In the genomic region with DNA sequence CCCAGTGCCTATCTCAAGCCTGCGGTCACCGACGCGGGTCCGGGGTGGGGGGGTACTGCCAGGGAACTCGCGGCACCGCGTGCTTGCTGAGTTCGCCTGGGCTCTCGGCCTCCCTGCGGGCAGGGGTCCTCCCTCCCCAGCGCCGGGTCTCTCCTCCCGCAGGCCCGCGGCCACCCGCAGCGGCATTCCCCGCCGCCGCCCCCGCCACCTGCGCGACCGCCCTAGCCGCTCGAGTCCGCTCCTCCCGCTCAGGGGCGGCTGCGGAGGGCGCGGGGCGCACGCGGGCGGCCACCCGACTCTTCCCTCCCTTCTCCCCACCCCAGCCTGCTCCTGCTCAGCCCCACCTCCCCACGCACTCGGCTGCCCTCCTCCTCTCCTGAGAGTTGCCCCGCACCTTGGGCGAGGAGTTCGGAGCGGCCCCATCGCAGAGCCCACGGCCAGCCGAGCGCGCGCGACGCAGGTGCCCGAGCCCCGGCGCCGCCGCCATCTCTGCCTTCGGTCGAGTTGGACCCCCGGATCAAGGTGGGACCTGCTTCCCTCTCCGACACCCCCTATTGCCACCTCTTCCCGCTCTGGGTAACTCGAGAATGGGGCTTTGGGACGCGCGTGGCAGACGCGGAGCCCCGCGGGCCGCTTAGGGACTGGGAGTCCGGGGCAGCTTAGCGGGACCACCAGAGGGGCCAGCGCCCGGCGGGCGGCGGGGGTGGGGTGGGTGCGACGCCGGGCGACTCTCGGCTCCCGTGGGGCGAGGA, we compare ENCODE assay signal across 8 cellular contexts.
DNase-seq lines count a peak whose midpoint lies in the region; TF ChIP-seq lines count a peak whose summit lies in the region.

No MANE protein-coding gene starts in this region.

- DNase-seq in AG04450 (ENCODE audit: low read depth, low spot score): no peak
- DNase-seq in HuH-7.5 (ENCODE audit: low spot score): peak; percentile 29
- DNase-seq in fibroblast of mammary gland (ENCODE audit: low read depth): no peak
- no peak for DNase-seq in HPDE6-E6E7 (ENCODE audit: extremely low spot score)
- DNase-seq in NCI-H2107 treated with DMSO at 0.1 percent for 48 hours (lab: John Stamatoyannopoulos, UW; ENCODE audit: unreplicated experiment): no peak
- no peak for DNase-seq in stimulated activated CD4-positive, alpha-beta T cell treated with anti-CD3 and anti-CD28 coated beads, Interleukin-4, amount 100 ng/mL, for 1 hour
- no peak for DNase-seq in NCI-H526 treated with DMSO at 0.1 percent for 48 hours (lab: John Stamatoyannopoulos, UW)

- CTCF ChIA-PET in AG04450 (lab: Charles Lee): interaction anchor here (0.7 kb wide), 1 partner anchor 11 kb away, joined by 3 read pairs; no protein-coding TSS in a partner anchor

- H3K27me3 ChIP-seq in AG04450 (ENCODE audit: control insufficient read depth, insufficient read depth, low read length) (peaks cover 27% of the 10 kb centered on the region), neuron (ENCODE audit: insufficient read depth, low read length) (peaks cover 45% of the 10 kb centered on the region)

- H3K4me3 ChIP-seq in AG04450 (ENCODE audit: low read depth, low read length): peak overlapping the region; percentile 52
- H3K4me3 ChIP-seq in fibroblast of mammary gland (ENCODE audit: control insufficient read depth, low read depth, low read length): peak overlapping the region; percentile 30
- peak overlapping the region; percentile 51 for H3K4me3 ChIP-seq in neuron (ENCODE audit: low read length)

- POLR2A ChIA-PET in AG04450 (lab: Yijun Ruan, JAX): no interaction called here

- H3K4me1 ChIP-seq in neuron (ENCODE audit: insufficient read depth, low read length): peaks cover 8% of the 10 kb centered on the region

- no peaks in the 10 kb centered on the region for H3K9me3 ChIP-seq in AG04450 (ENCODE audit: control insufficient read depth, insufficient read depth, low read length)
- H3K9me3 ChIP-seq in neuron (ENCODE audit: low read length): peaks cover 3% of the 10 kb centered on the region

- H3K36me3 ChIP-seq in neuron (ENCODE audit: insufficient read depth, low read length): no peaks in the 10 kb centered on the region

- H3K27ac ChIP-seq in AG04450 (ENCODE audit: low read depth, low read length): no peak overlapping the region

- H2AFZ ChIP-seq in neuron (ENCODE audit: low read depth, low read length): peak overlapping the region; percentile 92

- TF ChIP-seq CTCF in AG04450 (IDR thresholded peaks at IDR 0.05; ENCODE audit: low read depth, low read length): no peak
- no peak for TF ChIP-seq CTCF in fibroblast of mammary gland (conservative IDR thresholded peaks at IDR 0.05; ENCODE audit: control insufficient read depth, insufficient read depth, low read depth, low read length)
